Comparison of ENCODE assay signal across 9 cellular contexts in the genomic region with DNA sequence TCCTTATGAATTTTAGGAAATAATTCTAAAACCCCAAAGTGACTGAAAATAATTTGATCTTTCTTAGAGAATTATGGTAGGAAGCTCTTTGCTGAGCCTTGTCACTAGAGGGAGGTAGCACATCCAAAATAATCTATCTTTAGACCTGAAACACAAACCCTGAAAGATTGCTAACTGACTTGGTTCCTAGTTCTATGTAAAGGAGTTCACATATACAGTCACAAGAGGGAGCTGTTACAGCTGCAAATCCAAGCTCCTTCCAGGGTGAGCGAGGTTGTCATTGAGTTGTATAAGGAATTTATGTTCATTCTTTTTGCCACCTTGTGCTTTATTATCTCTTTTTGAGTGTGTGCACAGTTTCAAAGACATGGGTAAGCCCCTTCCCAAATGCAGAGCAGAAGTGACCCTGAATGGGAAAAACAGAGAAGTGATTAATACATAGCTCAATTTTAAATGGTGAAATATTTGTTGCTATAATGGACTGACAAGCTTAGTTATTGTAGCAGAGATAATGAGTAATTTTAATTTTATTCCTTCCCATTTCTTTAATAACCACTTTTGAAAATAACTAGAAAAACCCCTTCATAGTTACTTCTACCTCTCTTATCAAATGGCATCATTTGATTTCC.
A peak's percentile ranks its signal among the peaks of the same experiment; 100 is the strongest.
DNase-seq lines count a peak whose midpoint lies in the region; ATAC-seq and TF ChIP-seq lines count a peak whose summit lies in the region.
"Had no signal": no experiment of that assay in that cellular context is flagged by ENCODE, and none has a peak within 500 bp of the region (broad histone marks: within the 10 kb centered on the region; RNA-seq: fewer than 3 reads in every experiment).

No MANE protein-coding gene starts in this region.

- peak in 4 of 7 experiments; percentile 13 to 39 (median 30) for TF ChIP-seq CTCF in body of pancreas (IDR thresholded peaks at IDR 0.05)

- intact Hi-C loops in body of pancreas (cut with DNase I) (no loop called here), left colon (cut with DNase I, micrococcal nuclease) (no loop called here)

- H3K4me1 ChIP-seq in body of pancreas: no peaks in the 10 kb centered on the region
- H3K4me1 ChIP-seq: psoas muscle had no signal

- peak; percentile 26 for DNase-seq in COLO829 (ENCODE audit: low spot score)
- DNase-seq in NCI-H748 treated with DMSO at 0.1 percent for 48 hours (lab: John Stamatoyannopoulos, UW): peak; percentile 3
- DNase-seq in body of pancreas: no peak
- no peak for DNase-seq in left colon
- DNase-seq in GOT3 (lab: John Stamatoyannopoulos, UW): no peak
- no peak for DNase-seq in stimulated activated naive CD4-positive, alpha-beta T cell treated with Interleukin-2 at 50 U/mL for 16 hours (lab: John Stamatoyannopoulos, UW)
- DNase-seq: psoas muscle had no signal

- H3K4me3 ChIP-seq in body of pancreas: no peak overlapping the region
- H3K4me3 ChIP-seq: psoas muscle had no signal

- peaks cover 0 to 5% (median 0%) of the 10 kb centered on the region in 3 donors for H3K9me3 ChIP-seq in body of pancreas
- H3K9me3 ChIP-seq: psoas muscle had no signal

- ATAC-seq in GM21390 (IDR thresholded peaks at IDR 0.05; ENCODE audit: unreplicated experiment) (peak; percentile 55), body of pancreas (no peak), left colon (peak; percentile 87), HG03457 (IDR thresholded peaks at IDR 0.05; ENCODE audit: unreplicated experiment) (no peak)

- no peaks in the 10 kb centered on the region for H3K27me3 ChIP-seq in body of pancreas

- 13% methylated on average over 1 of the region's 1 CpG for WGBS in body of pancreas, 2 donors

- no peaks in the 10 kb centered on the region for H3K36me3 ChIP-seq in body of pancreas (replicated peaks in 1 of 2; ENCODE audit: insufficient read depth in 1 of 2, low read depth in 2 of 2)

- no peak overlapping the region for H3K27ac ChIP-seq in body of pancreas
- H3K27ac ChIP-seq: psoas muscle had no signal

- TF ChIP-seq POLR2A in body of pancreas (IDR thresholded peaks at IDR 0.05): no peak

Comparison
In these comparisons a context has a peak if more than half of its experiments do, and no peak if none do; other contexts are left out.
1. DNase-seq: peak in COLO829 (single experiment) and NCI-H748 treated with DMSO at 0.1 percent for 48 hours (single experiment); none in body of pancreas (0 of 4), left colon (0 of 2), GOT3 (single experiment) and stimulated activated naive CD4-positive, alpha-beta T cell treated with Interleukin-2 at 50 U/mL for 16 hours (single experiment).
2. ATAC-seq: peak in GM21390 (single experiment) and left colon (single experiment); none in body of pancreas (single experiment) and HG03457 (single experiment).